ENCODE assay signal across 2 cellular contexts in the genomic region with DNA sequence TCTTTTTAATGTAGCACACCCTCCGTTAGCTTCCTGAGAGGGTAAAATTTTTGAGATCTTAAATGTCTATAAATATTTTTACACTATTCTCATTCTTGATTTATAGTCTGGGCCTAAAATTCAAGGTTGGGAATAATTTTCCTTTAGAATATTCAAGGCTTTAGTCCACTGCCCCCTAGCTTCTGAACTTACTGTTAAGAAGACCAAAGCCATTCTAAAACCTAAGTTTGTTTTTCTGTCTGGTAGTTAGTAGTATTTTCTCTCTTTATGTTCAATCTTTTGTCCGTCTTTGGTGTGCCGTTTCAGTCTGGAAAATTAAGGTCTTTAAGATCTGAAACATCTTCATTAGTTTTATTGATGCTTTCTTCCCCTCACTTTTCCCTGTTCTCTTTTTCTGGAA.
TF ChIP-seq lines count a peak whose summit lies in the region.

No MANE protein-coding gene starts in this region.

TF ChIP-seq in GM12878, 131 proteins besides CTCF, POLR2A, EP300 and RAD21:
- no peak for TF ChIP-seq CEBPB (IDR thresholded peaks at IDR 0.05; ENCODE audit: borderline replicate concordance in 1 of 2, low read depth in 2 of 2, low read length in 2 of 2)
- TF ChIP-seq ZNF207 (IDR thresholded peaks at IDR 0.05; ENCODE audit: borderline replicate concordance): no peak
- TF ChIP-seq DPF2 (IDR thresholded peaks at IDR 0.05): no peak
- TF ChIP-seq HDAC6 (IDR thresholded peaks at IDR 0.05; ENCODE audit: unreplicated experiment): no peak
- no peak for TF ChIP-seq STAT1 (conservative IDR thresholded peaks at IDR 0.05)

TF ChIP-seq in HepG2, 621 proteins besides CTCF, POLR2A, EP300 and RAD21:
- TF ChIP-seq MED8 (CRISPR knock-in tag; IDR thresholded peaks at IDR 0.05; ENCODE audit: insufficient replicate concordance) (no peak), POGZ (CRISPR knock-in tag; IDR thresholded peaks at IDR 0.05) (no peak), STAG1 (CRISPR knock-in tag; IDR thresholded peaks at IDR 0.05) (peak; percentile 24; the same call in 1 of the 2 replicates)
- TF ChIP-seq, protein P1, sequence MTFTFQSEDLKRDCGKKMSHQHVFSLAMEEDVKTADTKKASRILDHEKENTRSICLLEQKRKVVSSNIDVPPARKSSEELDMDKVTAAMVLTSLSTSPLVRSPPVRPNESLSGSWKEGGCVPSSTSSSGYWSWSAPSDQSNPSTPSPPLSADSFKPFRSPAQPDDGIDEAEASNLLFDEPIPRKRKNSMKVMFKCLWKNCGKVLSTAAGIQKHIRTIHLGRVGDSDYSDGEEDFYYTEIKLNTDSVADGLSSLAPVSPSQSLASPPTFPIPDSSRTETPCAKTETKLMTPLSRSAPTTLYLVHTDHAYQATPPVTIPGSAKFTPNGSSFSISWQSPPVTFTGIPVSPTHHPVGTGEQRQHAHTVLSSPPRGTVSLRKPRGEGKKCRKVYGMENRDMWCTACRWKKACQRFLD (CRISPR knock-in tag; IDR thresholded peaks at IDR 0.05; ENCODE audit: borderline replicate concordance): no peak
- TF ChIP-seq, protein P2, sequence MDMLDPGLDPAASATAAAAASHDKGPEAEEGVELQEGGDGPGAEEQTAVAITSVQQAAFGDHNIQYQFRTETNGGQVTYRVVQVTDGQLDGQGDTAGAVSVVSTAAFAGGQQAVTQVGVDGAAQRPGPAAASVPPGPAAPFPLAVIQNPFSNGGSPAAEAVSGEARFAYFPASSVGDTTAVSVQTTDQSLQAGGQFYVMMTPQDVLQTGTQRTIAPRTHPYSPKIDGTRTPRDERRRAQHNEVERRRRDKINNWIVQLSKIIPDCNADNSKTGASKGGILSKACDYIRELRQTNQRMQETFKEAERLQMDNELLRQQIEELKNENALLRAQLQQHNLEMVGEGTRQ (IDR thresholded peaks at IDR 0.05; ENCODE audit: low read depth, low read length): no peak
- TF ChIP-seq, protein P2 (CRISPR knock-in tag; IDR thresholded peaks at IDR 0.05; ENCODE audit: borderline replicate concordance): no peak
